Comparison of ENCODE assay signal across 19 cellular contexts in genomic region chr3:37544105-37544504, GRCh38.
"Had no signal": no experiment of that assay in that cellular context is flagged by ENCODE, and none has a peak within 500 bp of the region (broad histone marks: within the 10 kb centered on the region; RNA-seq: fewer than 3 reads in every experiment).

No MANE protein-coding gene starts in this region.

- H3K4me1 ChIP-seq: breast epithelium had no signal

- H3K4me3 ChIP-seq: breast epithelium, SK-N-MC had no signal

- DNase-seq: activated CD4-positive, alpha-beta T cell treated with anti-CD3 and anti-CD28 coated beads for 48 hours; activated CD4-positive, alpha-beta T cell treated with anti-CD3 and anti-CD28 coated beads, Interleukin-2, amount 50 U/mL, for 4 hours; activated CD4-positive, CD25-positive, alpha-beta regulatory T cell treated with anti-CD3 and anti-CD28 coated beads, Interleukin-2, amount 50 U/mL, for 72 hours; activated CD8-positive, alpha-beta memory T cell treated with anti-CD3 and anti-CD28 coated beads, Interleukin-2, amount 50 U/mL, for 48 hours; activated CD8-positive, alpha-beta T cell treated with anti-CD3 and anti-CD28 coated beads, Interleukin-2, amount 10 ng/mL, durations not matched to agents 7 days and 5 days; activated effector memory CD4-positive, alpha-beta T cell treated with Interleukin-2 at 50 U/mL for 16 hours; activated naive CD4-positive, alpha-beta T cell; activated T-cell treated with anti-CD3 and anti-CD28 coated beads, Interleukin-2, amount 50 U/mL, for 24 hours; aorta; Kasumi-1; NCI-H1105 treated with DMSO at 0.1 percent for 48 hours; NCI-H1436 treated with DMSO at 0.1 percent for 48 hours; NCI-H187; NCI-H2081; PC-3; SIG-M5; T-helper 1 cell had no signal

- H3K36me3 ChIP-seq: breast epithelium had no signal

- ATAC-seq: activated CD8-positive, alpha-beta T cell treated with anti-CD3 and anti-CD28 coated beads, Interleukin-2, amount 10 ng/mL, durations not matched to agents 7 days and 5 days; PC-3 had no signal

- H3K9me3 ChIP-seq: breast epithelium had no signal

- H3K27me3 ChIP-seq: breast epithelium had no signal

- H3K27ac ChIP-seq: breast epithelium, SK-N-MC had no signal
